ENCODE assay signal across 15 cellular contexts in genomic region chr7:27553288-27553687, GRCh38.
"Had no signal": no experiment of that assay in that cellular context is flagged by ENCODE, and none has a peak within 500 bp of the region (broad histone marks: within the 10 kb centered on the region; RNA-seq: fewer than 3 reads in every experiment).

No MANE protein-coding gene starts in this region.

- H3K27ac ChIP-seq: breast epithelium, right atrium auricular region had no signal

- FAIRE-seq: endometrium, small intestine had no signal

- H3K36me3 Mint-ChIP-seq: activated naive CD8-positive, alpha-beta T cell treated with anti-CD3 and anti-CD28 coated beads, Interleukin-2, amount 10 ng/mL, durations not matched to agents 7 days and 5 days had no signal

- H3K27ac Mint-ChIP-seq: activated CD8-positive, alpha-beta T cell treated with anti-CD3 and anti-CD28 coated beads for 36 hours; activated naive CD8-positive, alpha-beta T cell treated with anti-CD3 and anti-CD28 coated beads, Interleukin-2, amount 10 ng/mL, durations not matched to agents 7 days and 5 days; activated T-cell treated with anti-CD3 and anti-CD28 coated beads, Interleukin-2, amount 50 U/mL, for 72 hours; immature natural killer cell; naive thymus-derived CD4-positive, alpha-beta T cell had no signal

- H3K27me3 ChIP-seq: breast epithelium, right atrium auricular region had no signal

- DNase-seq: activated CD8-positive, alpha-beta memory T cell treated with anti-CD3 and anti-CD28 coated beads, Interleukin-2, amount 50 U/mL, for 4 hours; activated CD8-positive, alpha-beta T cell treated with anti-CD3 and anti-CD28 coated beads for 36 hours; activated gamma-delta T cell treated with Interleukin-2 at 50 U/mL for 16 hours; activated naive CD8-positive, alpha-beta T cell treated with anti-CD3 and anti-CD28 coated beads, Interleukin-2, amount 10 ng/mL, durations not matched to agents 7 days and 5 days; activated T-cell treated with anti-CD3 and anti-CD28 coated beads, Interleukin-2, amount 50 U/mL, for 72 hours; immature natural killer cell; naive thymus-derived CD4-positive, alpha-beta T cell; small intestine; T-helper 9 cell; trophoblast cell had no signal

- H3K4me1 Mint-ChIP-seq: activated naive CD8-positive, alpha-beta T cell treated with anti-CD3 and anti-CD28 coated beads, Interleukin-2, amount 10 ng/mL, durations not matched to agents 7 days and 5 days; immature natural killer cell had no signal

- H3K36me3 ChIP-seq: breast epithelium, right atrium auricular region had no signal

- ATAC-seq: activated CD8-positive, alpha-beta T cell treated with anti-CD3 and anti-CD28 coated beads for 36 hours; activated T-cell treated with anti-CD3 and anti-CD28 coated beads, Interleukin-2, amount 50 U/mL, for 72 hours; esophagus mucosa; naive thymus-derived CD4-positive, alpha-beta T cell had no signal

- H3K4me1 ChIP-seq: breast epithelium, right atrium auricular region had no signal

- H3K9me3 Mint-ChIP-seq: activated CD8-positive, alpha-beta T cell treated with anti-CD3 and anti-CD28 coated beads for 36 hours; activated naive CD8-positive, alpha-beta T cell treated with anti-CD3 and anti-CD28 coated beads, Interleukin-2, amount 10 ng/mL, durations not matched to agents 7 days and 5 days; activated T-cell treated with anti-CD3 and anti-CD28 coated beads, Interleukin-2, amount 50 U/mL, for 72 hours; immature natural killer cell; naive thymus-derived CD4-positive, alpha-beta T cell had no signal

- H3K27me3 Mint-ChIP-seq: activated CD8-positive, alpha-beta T cell treated with anti-CD3 and anti-CD28 coated beads for 36 hours; activated naive CD8-positive, alpha-beta T cell treated with anti-CD3 and anti-CD28 coated beads, Interleukin-2, amount 10 ng/mL, durations not matched to agents 7 days and 5 days; naive thymus-derived CD4-positive, alpha-beta T cell had no signal

- H3K4me3 ChIP-seq: breast epithelium, lung, right atrium auricular region had no signal

- H3K9me3 ChIP-seq: breast epithelium, right atrium auricular region had no signal

- H3K4me3 Mint-ChIP-seq: activated CD8-positive, alpha-beta T cell treated with anti-CD3 and anti-CD28 coated beads for 36 hours; activated naive CD8-positive, alpha-beta T cell treated with anti-CD3 and anti-CD28 coated beads, Interleukin-2, amount 10 ng/mL, durations not matched to agents 7 days and 5 days; activated T-cell treated with anti-CD3 and anti-CD28 coated beads, Interleukin-2, amount 50 U/mL, for 72 hours; immature natural killer cell; naive thymus-derived CD4-positive, alpha-beta T cell had no signal
